ENCODE assay signal across 23 cellular contexts in the genomic region with DNA sequence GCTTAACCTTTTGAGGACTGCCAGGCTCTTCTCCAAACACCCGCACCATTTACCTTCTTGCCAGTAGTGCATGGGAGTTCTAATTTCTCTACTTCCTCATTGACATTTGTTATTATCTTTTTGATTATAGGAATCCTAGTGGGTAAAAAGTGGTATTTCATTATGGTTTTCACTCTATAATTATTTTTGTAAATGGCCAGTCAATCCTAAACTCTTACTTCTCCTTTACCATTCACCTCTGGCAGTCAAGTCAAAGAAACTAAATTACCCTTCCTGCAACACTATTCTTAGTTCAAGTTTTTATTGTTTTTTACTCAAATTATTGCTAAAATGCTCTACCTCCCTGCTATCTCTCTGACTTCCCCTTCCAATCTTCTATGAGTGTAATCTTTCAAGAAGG. TPM values are rescaled to one million over a fixed set of nuclear protein-coding genes. Genes with fewer than 3 reads are reported as not detected.
A peak's percentile ranks its signal among the peaks of the same experiment; 100 is the strongest.
DNase-seq lines count a peak whose midpoint lies in the region; ATAC-seq and TF ChIP-seq lines count a peak whose summit lies in the region.
"Had no signal": no experiment of that assay in that cellular context is flagged by ENCODE, and none has a peak within 500 bp of the region (broad histone marks: within the 10 kb centered on the region; RNA-seq: fewer than 3 reads in every experiment).

No MANE protein-coding gene starts in this region.

- in situ Hi-C loops in GM13977 (cut with MboI; ENCODE audit: low pct_unique_long_range_greater_than_20kb, low sequenced_read_pairs, unreplicated experiment), result no loop called here

- H3K79me2 ChIP-seq in OCI-LY3 (ENCODE audit: low read length), result peaks cover 20% of the 10 kb centered on the region; the same call in 1 of the 2 replicates

- intact Hi-C loops in psoas muscle (cut with DNase I), result no loop called here

- no peak for ATAC-seq in psoas muscle
- ATAC-seq in HG03571 (IDR thresholded peaks at IDR 0.05; ENCODE audit: unreplicated experiment), result no peak
- ATAC-seq in GM19324 (IDR thresholded peaks at IDR 0.05; ENCODE audit: low FRiP score, unreplicated experiment), result no peak
- ATAC-seq in HG02588 (IDR thresholded peaks at IDR 0.05; ENCODE audit: unreplicated experiment), result no peak
- ATAC-seq: foreskin keratinocyte, upper lobe of right lung had no signal

- 76 to 97% (median 90%) methylated on average over 1 of the region's 1 CpG for WGBS in psoas muscle, 3 donors

- H3K27ac ChIP-seq in OCI-LY3 (ENCODE audit: low read length) (peak overlapping the region; percentile 76), psoas muscle (peak overlapping the region; percentile 14)
- H3K27ac ChIP-seq: foreskin keratinocyte, PC-9, upper lobe of right lung had no signal

- no peak overlapping the region for H2AFZ ChIP-seq in OCI-LY3 (ENCODE audit: low read depth, low read length)
- H2AFZ ChIP-seq: PC-9 had no signal

- TF ChIP-seq CTCF in GM13977 (IDR thresholded peaks at IDR 0.05; ENCODE audit: extremely low read depth, insufficient read depth, missing control alignments), result no peak
- TF ChIP-seq CTCF in OCI-LY3 (IDR thresholded peaks at IDR 0.05; ENCODE audit: low read depth, low read length), result no peak
- no peak for TF ChIP-seq CTCF in psoas muscle (IDR thresholded peaks at IDR 0.05)

- H3K27me3 ChIP-seq in OCI-LY3 (ENCODE audit: low read depth, low read length) (no peaks in the 10 kb centered on the region), psoas muscle (ENCODE audit: insufficient read depth in 3 of 3, low read length in 2 of 3) (no peaks in the 10 kb centered on the region)
- H3K27me3 ChIP-seq: foreskin keratinocyte, upper lobe of right lung had no signal

- DNase-seq in SIG-M5 treated with dmso at 0.1 percent for 504 hours (lab: John Stamatoyannopoulos, UW; ENCODE audit: unreplicated experiment) (peak; percentile 21), SIG-M5 (lab: John Stamatoyannopoulos, UW) (no peak), GM13977 (ENCODE audit: low spot score) (peak; percentile 27), psoas muscle (no peak)
- DNase-seq: activated CD4-positive, alpha-beta T cell treated with anti-CD3 and anti-CD28 coated beads, Interleukin-2, amount 50 U/mL, for 48 hours; activated naive CD4-positive, alpha-beta T cell treated with anti-CD3 and anti-CD28 coated beads, Interleukin-2, amount 50 U/mL, for 16 hours; activated T-cell treated with anti-CD3 and anti-CD28 coated beads for 4 hours; Calu3; EL; foreskin keratinocyte; hypothalamus; NCI-H1436 treated with DMSO at 0.1 percent for 48 hours; NCI-H2171 treated with DMSO at 0.1 percent for 48 hours; NCI-H526 treated with DMSO at 0.1 percent for 48 hours; PC-9; SHP77 treated with DMSO at 0.1 percent for 48 hours; stimulated activated CD4-positive, alpha-beta T cell treated with anti-CD3 and anti-CD28 coated beads, Interleukin-4, amount 100 ng/mL, for 1 hour; upper lobe of right lung had no signal

- H3K4me2 ChIP-seq in OCI-LY3 (ENCODE audit: low read length), result peak overlapping the region; percentile 78
- H3K4me2 ChIP-seq: PC-9 had no signal

- no peak overlapping the region for H3K9ac ChIP-seq in OCI-LY3 (ENCODE audit: low read length)

- H3K36me3 ChIP-seq in OCI-LY3 (replicated peaks; ENCODE audit: low read depth, low read length) (peaks cover 17% of the 10 kb centered on the region), psoas muscle (ENCODE audit: insufficient read depth in 1 of 2, low read depth in 1 of 2) (peaks cover 0 to 74% of the 10 kb centered on the region in 2 donors)

- peaks cover 41% of the 10 kb centered on the region for H4K20me1 ChIP-seq in OCI-LY3 (ENCODE audit: insufficient read depth, low read length)

- H3K4me3 ChIP-seq in OCI-LY3 (ENCODE audit: low read length), result peak overlapping the region; percentile 46
- H3K4me3 ChIP-seq in psoas muscle, result no peak overlapping the region
- H3K4me3 ChIP-seq: HAP-1, PC-9, upper lobe of right lung had no signal

- H3K9me3 ChIP-seq in OCI-LY3 (ENCODE audit: insufficient read depth, low read length) (no peaks in the 10 kb centered on the region), psoas muscle (no peaks in the 10 kb centered on the region)
- H3K9me3 ChIP-seq: HAP-1, upper lobe of right lung had no signal

- H3K4me1 ChIP-seq in OCI-LY3 (ENCODE audit: low read length) (peaks cover 53% of the 10 kb centered on the region), psoas muscle (peaks cover 37% of the 10 kb centered on the region)
- H3K4me1 ChIP-seq: upper lobe of right lung had no signal

RNA-seq across cellular contexts. Expression of a gene that starts 29.8 kb away (rescaled TPM):
- 10 to 100 TPM; 12.8 to 18.8 (median 16.5) TPM for total RNA-seq in psoas muscle
- polyA plus RNA-seq in psoas muscle, result 10 to 100 TPM in 1 of 3 donors, 1 to 10 TPM in 2; 5.7 to 11.1 (median 6.0) TPM

Comparison
In these comparisons a context has a peak if more than half of its experiments do, and no peak if none do; other contexts are left out.
1. DNase-seq: peak in SIG-M5 treated with dmso at 0.1 percent for 504 hours (single experiment) and GM13977 (single experiment); none in SIG-M5 (single experiment) and psoas muscle (0 of 2).